In genomic region chr16:11321662-11322061, GRCh38 we compare ENCODE assay signal across 23 cellular contexts. TPM values are rescaled to one million over a fixed set of nuclear protein-coding genes. Genes with fewer than 3 reads are reported as not detected.
DNase-seq lines count a peak whose midpoint lies in the region; ATAC-seq, FAIRE-seq and TF ChIP-seq lines count a peak whose summit lies in the region.
"Had no signal": no experiment of that assay in that cellular context is flagged by ENCODE, and none has a peak within 500 bp of the region (broad histone marks: within the 10 kb centered on the region; RNA-seq: fewer than 3 reads in every experiment).

No MANE protein-coding gene starts in this region.

- no peaks in the 10 kb centered on the region for H3K9me1 ChIP-seq in K562 (ENCODE audit: control insufficient read depth, insufficient read depth, low read length)

- no peak overlapping the region for H3K9ac ChIP-seq in K562 (ENCODE audit: insufficient read depth in 1 of 2, low read depth in 2 of 2, low read length in 2 of 2)
- H3K9ac ChIP-seq: GM23248, KMS-11 had no signal

- no peak for TF ChIP-seq CTCF in K562 (IDR thresholded peaks at IDR 0.05 in 2 of 3, conservative IDR thresholded peaks at IDR 0.05 in 1 of 3; ENCODE audit: insufficient read depth in 2 of 3, low read depth in 1 of 3, low read length in 3 of 3)

- no peaks in the 10 kb centered on the region for H3K79me2 ChIP-seq in K562 (ENCODE audit: control insufficient read depth, insufficient read depth, low read length)

- BruUV-seq in K562 (replicated peaks; lab: Mats Ljungman, UMichigan), result no TSS peak

- ATAC-seq in K562, result no peak
- ATAC-seq: GM12878, HCT116 had no signal

- H3K36me3 ChIP-seq in K562 (ENCODE audit: control insufficient read depth, insufficient read depth, low read length), result no peaks in the 10 kb centered on the region
- H3K36me3 ChIP-seq: BE2C had no signal

- no peak for TF ChIP-seq RAD21 in K562 (CRISPR knock-in tag; conservative IDR thresholded peaks at IDR 0.05 in 1 of 2, IDR thresholded peaks at IDR 0.05 in 1 of 2)

- no peak for TF ChIP-seq EP300 in K562 (IDR thresholded peaks at IDR 0.05; ENCODE audit: low read length)

- TF ChIP-seq POLR2A in GM12891 (IDR thresholded peaks at IDR 0.05; ENCODE audit: low read depth, low read length), result no peak
- no peak for TF ChIP-seq POLR2A in K562 (conservative IDR thresholded peaks at IDR 0.05)

- H3K9me3 ChIP-seq in K562 (replicated peaks; ENCODE audit: control insufficient read depth, insufficient read depth, low read depth, low read length), result peaks cover 2% of the 10 kb centered on the region; the same call in 1 of the 2 replicates
- H3K9me3 ChIP-seq: BE2C had no signal

- no peak overlapping the region for H2AFZ ChIP-seq in K562 (ENCODE audit: low read depth, low read length)
- H2AFZ ChIP-seq: GM23248 had no signal

- 25% methylated on average over 5 of the region's 5 CpGs for WGBS in K562 (ENCODE audit: insufficient coverage, low coverage, missing lambda C conversion rate)

- peaks cover 0 to 3% of the 10 kb centered on the region in 2 experiments; a peak in 2 of 5 replicates for H3K4me1 ChIP-seq in K562 (replicated peaks in 1 of 2; ENCODE audit: control insufficient read depth in 2 of 2, insufficient read depth in 2 of 2, low read length in 2 of 2)
- H3K4me1 ChIP-seq: BE2C had no signal

- DNase-seq in GM12891 (ENCODE audit: insufficient read length, low spot score), result no peak
- DNase-seq in K562 (ENCODE audit: extremely low read depth in 1 of 4, low spot score in 3 of 4), result no peak
- no peak for DNase-seq in stimulated activated CD4-positive, alpha-beta T cell treated with anti-CD3 and anti-CD28 coated beads, Interleukin-4, amount 100 ng/mL, for 4 hours
- DNase-seq in LoVo (ENCODE audit: low spot score), result no peak
- DNase-seq: ACHN; BE2C; C1 segment of cervical spinal cord; CD4-positive, CD25-positive, alpha-beta regulatory T cell; CD8-positive, alpha-beta memory T cell; COR-L47; DMS 273 treated with DMSO at 0.1 percent for 48 hours; DMS53; DND-41; EL; GM23248; HFFc6 had no signal

- H3K4me3 ChIP-seq in K562, result no peak overlapping the region
- H3K4me3 ChIP-seq: GM12878, GM23248 had no signal

- intact Hi-C loops in K562 (cut with micrococcal nuclease), result no loop called here

- FAIRE-seq in GM12891 (lab: Jason Lieb, UNC), result peak; percentile 91
- no peak for FAIRE-seq in K562 (lab: Jason Lieb, UNC)
- FAIRE-seq: GM12878, GM19239, H54 had no signal

- POLR2A ChIA-PET in K562 (lab: Yijun Ruan, JAX), result no interaction called here

- no peaks in the 10 kb centered on the region for H4K20me1 ChIP-seq in K562 (replicated peaks; ENCODE audit: control insufficient read depth, insufficient read depth, low read length)

- in situ Hi-C loops in K562 (cut with MboI), result no loop called here

- no peak overlapping the region for H3K27ac ChIP-seq in K562 (ENCODE audit: extremely low read depth, low read depth, low read length)
- H3K27ac ChIP-seq: GM23248, KMS-11 had no signal

- CTCF ChIA-PET in K562 (lab: Yijun Ruan, JAX; ENCODE audit: low intra/inter-chr PET ratio), result no interaction called here

- no peak overlapping the region for H3K4me2 ChIP-seq in K562 (ENCODE audit: insufficient read depth, low read length)
- H3K4me2 ChIP-seq: KMS-11 had no signal

- H3K27me3 ChIP-seq in K562 (ENCODE audit: control insufficient read depth in 2 of 2, insufficient read depth in 2 of 2, low read length in 2 of 2), result peaks cover under 1 to 15% of the 10 kb centered on the region in 2 experiments; a peak in 4 of 5 replicates
- H3K27me3 ChIP-seq: BE2C had no signal

RNA-seq across cellular contexts. Expression of gene RMI2, which starts 23.6 kb away (rescaled TPM):
- 39.3 TPM for polyA plus RNA-seq in GM12891 (2012; ENCODE audit: low read depth, missing spikeins)
- total RNA-seq in K562 (2011; cell fraction: chromatin; rRNA removed; ENCODE audit: low replicate concordance), result 15.0 and 19.5 TPM in 2 replicates
- 8.7 and 9.6 TPM in 2 replicates for total RNA-seq in K562 (2011; cell fraction: nucleolus; rRNA removed)
- total RNA-seq in K562 (2011; cell fraction: nucleoplasm; rRNA removed), result 13.8 and 19.5 TPM in 2 replicates
- 23.2 and 35.2 TPM in 2 replicates for total RNA-seq in K562 (2014; rRNA removed)
- 32.6 and 39.9 TPM in 2 replicates for total RNA-seq in K562 (2014; rRNA removed; fragmentation: Illumina TruSeq; extraction: Trizol)
- total RNA-seq in K562 (2015; rRNA removed; fragmentation: Illumina TruSeq; extraction: Trizol), result 16.1 and 16.4 TPM in 2 replicates
- total RNA-seq in K562 (2021), result 33.7 and 38.8 TPM in 2 replicates
- polyA plus RNA-seq in K562 (2011; rRNA removed), result 27.4 and 35.0 TPM in 2 replicates
- polyA plus RNA-seq in K562 (2011; cell fraction: cytosol; rRNA removed), result 12.1 and 25.8 TPM in 2 replicates
- polyA plus RNA-seq in K562 (2011; cell fraction: nucleus; rRNA removed), result 9.6 and 15.0 TPM in 2 replicates
- 37.1 and 50.2 TPM in 2 replicates for polyA plus RNA-seq in K562 (2012)
- polyA plus RNA-seq in K562 (2014; fragmentation: Illumina TruSeq; extraction: Trizol), result 43.4 and 48.8 TPM in 2 replicates
- 10 to 100 TPM in 1 of 2 experiments, 1 to 10 TPM in 1; 8.0 to 10.3 TPM for polyA plus RNA-seq in K562 (2014; fragmentation: Nextera tagmentation; extraction: Ambion mirVana)
- 32.5 and 36.9 TPM in 2 replicates for polyA plus RNA-seq in K562 (2014; rRNA removed)
- polyA minus RNA-seq in K562 (2011; rRNA and poly(A)+ RNA removed), result 18.2 and 19.3 TPM in 2 replicates
- polyA minus RNA-seq in K562 (2011; cell fraction: cytosol; rRNA and poly(A)+ RNA removed), result 7.6 and 8.6 TPM in 2 replicates
- 3.9 and 8.6 TPM in 2 replicates for polyA minus RNA-seq in K562 (2011; cell fraction: nucleus; rRNA and poly(A)+ RNA removed)

RNA-seq across cellular contexts. Expression of gene PRM1, which starts 40.5 kb away (rescaled TPM):
- polyA plus RNA-seq in GM12891 (2012; ENCODE audit: low read depth, missing spikeins), result not detected
- total RNA-seq in K562 (2011; cell fraction: chromatin; rRNA removed; ENCODE audit: low replicate concordance), result not detected in 2 replicates
- total RNA-seq in K562 (2011; cell fraction: nucleolus; rRNA removed), result not detected in 2 replicates
- total RNA-seq in K562 (2011; cell fraction: nucleoplasm; rRNA removed), result not detected in 2 replicates
- not detected in 2 replicates for total RNA-seq in K562 (2014; rRNA removed)
- not detected in 2 replicates for total RNA-seq in K562 (2014; rRNA removed; fragmentation: Illumina TruSeq; extraction: Trizol)
- total RNA-seq in K562 (2015; rRNA removed; fragmentation: Illumina TruSeq; extraction: Trizol), result not detected in 2 replicates
- not detected in 2 replicates for total RNA-seq in K562 (2021)
- polyA plus RNA-seq in K562 (2011; rRNA removed), result not detected in 2 replicates
- polyA plus RNA-seq in K562 (2011; cell fraction: cytosol; rRNA removed), result not detected in 2 replicates
- not detected in 2 replicates for polyA plus RNA-seq in K562 (2011; cell fraction: nucleus; rRNA removed)
- not detected in 2 replicates for polyA plus RNA-seq in K562 (2012)
- polyA plus RNA-seq in K562 (2014; fragmentation: Illumina TruSeq; extraction: Trizol), result not detected in 2 replicates
- polyA plus RNA-seq in K562 (2014; fragmentation: Nextera tagmentation; extraction: Ambion mirVana), result not detected
- not detected in 2 replicates for polyA plus RNA-seq in K562 (2014; rRNA removed)
- not detected in 2 replicates for polyA minus RNA-seq in K562 (2011; rRNA and poly(A)+ RNA removed)
- polyA minus RNA-seq in K562 (2011; cell fraction: cytosol; rRNA and poly(A)+ RNA removed), result not detected in 2 replicates
- polyA minus RNA-seq in K562 (2011; cell fraction: nucleus; rRNA and poly(A)+ RNA removed), result not detected in 2 replicates
- total RNA-seq: A172; CD4-positive, CD25-positive, alpha-beta regulatory T cell; CD8-positive, alpha-beta memory T cell; G401; GM12878; GM23248; HFFc6 had no signal
- polyA plus RNA-seq: CD4-positive, CD25-positive, alpha-beta regulatory T cell; CD8-positive, alpha-beta memory T cell; GM23248 had no signal

RNA-seq across cellular contexts. Expression of gene PRM2, which starts 45.4 kb away (rescaled TPM):
- not detected for polyA plus RNA-seq in GM12891 (2012; ENCODE audit: low read depth, missing spikeins)
- not detected in 2 replicates for total RNA-seq in K562 (2011; cell fraction: chromatin; rRNA removed; ENCODE audit: low replicate concordance)
- total RNA-seq in K562 (2011; cell fraction: nucleolus; rRNA removed), result not detected in 2 replicates
- total RNA-seq in K562 (2011; cell fraction: nucleoplasm; rRNA removed), result not detected in 2 replicates
- total RNA-seq in K562 (2014; rRNA removed) (not detected in 2 replicates), K562 (2014; rRNA removed; fragmentation: Illumina TruSeq; extraction: Trizol) (not detected in 2 replicates), K562 (2015; rRNA removed; fragmentation: Illumina TruSeq; extraction: Trizol) (not detected in 2 replicates), K562 (2021) (not detected in 2 replicates)
- polyA plus RNA-seq in K562 (2011; rRNA removed) (not detected in 2 replicates), K562 (2014; fragmentation: Illumina TruSeq; extraction: Trizol) (not detected in 2 replicates), K562 (2014; fragmentation: Nextera tagmentation; extraction: Ambion mirVana) (not detected), K562 (2014; rRNA removed) (not detected in 2 replicates)
- polyA plus RNA-seq in K562 (2011; cell fraction: cytosol; rRNA removed), result not detected in 2 replicates
- polyA plus RNA-seq in K562 (2011; cell fraction: nucleus; rRNA removed), result not detected in 2 replicates
- not detected in 2 replicates for polyA plus RNA-seq in K562 (2012)
- not detected in 2 replicates for polyA minus RNA-seq in K562 (2011; rRNA and poly(A)+ RNA removed)
- polyA minus RNA-seq in K562 (2011; cell fraction: cytosol; rRNA and poly(A)+ RNA removed), result not detected in 2 replicates
- polyA minus RNA-seq in K562 (2011; cell fraction: nucleus; rRNA and poly(A)+ RNA removed), result not detected in 2 replicates
- total RNA-seq: A172; CD4-positive, CD25-positive, alpha-beta regulatory T cell; CD8-positive, alpha-beta memory T cell; G401; GM12878; GM23248; HFFc6 had no signal
- polyA plus RNA-seq: CD4-positive, CD25-positive, alpha-beta regulatory T cell; CD8-positive, alpha-beta memory T cell; GM12878; GM23248 had no signal

RNA-seq across cellular contexts. Expression of gene PRM3, which starts 48.2 kb away (rescaled TPM):
- polyA plus RNA-seq in GM12891 (2012; ENCODE audit: low read depth, missing spikeins), result not detected
- total RNA-seq in K562 (2011; cell fraction: chromatin; rRNA removed; ENCODE audit: low replicate concordance), result not detected in 2 replicates
- total RNA-seq in K562 (2011; cell fraction: nucleolus; rRNA removed), result not detected in 2 replicates
- not detected in 2 replicates for total RNA-seq in K562 (2011; cell fraction: nucleoplasm; rRNA removed)
- total RNA-seq in K562 (2014; rRNA removed) (not detected in 2 replicates), K562 (2014; rRNA removed; fragmentation: Illumina TruSeq; extraction: Trizol) (not detected in 2 replicates), K562 (2015; rRNA removed; fragmentation: Illumina TruSeq; extraction: Trizol) (not detected in 2 replicates), K562 (2021) (not detected in 2 replicates)
- polyA plus RNA-seq in K562 (2011; rRNA removed) (not detected in 2 replicates), K562 (2014; fragmentation: Illumina TruSeq; extraction: Trizol) (not detected in 2 replicates), K562 (2014; fragmentation: Nextera tagmentation; extraction: Ambion mirVana) (not detected), K562 (2014; rRNA removed) (not detected in 2 replicates)
- not detected in 2 replicates for polyA plus RNA-seq in K562 (2011; cell fraction: cytosol; rRNA removed)
- polyA plus RNA-seq in K562 (2011; cell fraction: nucleus; rRNA removed), result not detected in 2 replicates
- polyA plus RNA-seq in K562 (2012), result not detected in 2 replicates
- polyA minus RNA-seq in K562 (2011; rRNA and poly(A)+ RNA removed), result not detected in 2 replicates
- not detected in 2 replicates for polyA minus RNA-seq in K562 (2011; cell fraction: cytosol; rRNA and poly(A)+ RNA removed)
- not detected in 2 replicates for polyA minus RNA-seq in K562 (2011; cell fraction: nucleus; rRNA and poly(A)+ RNA removed)
- total RNA-seq: A172; CD4-positive, CD25-positive, alpha-beta regulatory T cell; CD8-positive, alpha-beta memory T cell; G401; GM12878; GM23248; HFFc6 had no signal
- polyA plus RNA-seq: CD4-positive, CD25-positive, alpha-beta regulatory T cell; CD8-positive, alpha-beta memory T cell; GM12878; GM23248 had no signal

RNA-seq across cellular contexts. Expression of gene TNP2, which starts 52.5 kb away (rescaled TPM):
- polyA plus RNA-seq in GM12891 (2012; ENCODE audit: low read depth, missing spikeins), result not detected
- total RNA-seq in K562 (2011; cell fraction: chromatin; rRNA removed; ENCODE audit: low replicate concordance), result not detected in 2 replicates
- not detected in 2 replicates for total RNA-seq in K562 (2011; cell fraction: nucleolus; rRNA removed)
- not detected in 2 replicates for total RNA-seq in K562 (2011; cell fraction: nucleoplasm; rRNA removed)
- total RNA-seq in K562 (2014; rRNA removed), result not detected in 2 replicates
- total RNA-seq in K562 (2014; rRNA removed; fragmentation: Illumina TruSeq; extraction: Trizol), result not detected in 2 replicates
- total RNA-seq in K562 (2015; rRNA removed; fragmentation: Illumina TruSeq; extraction: Trizol), result not detected in 2 replicates
- total RNA-seq in K562 (2021), result not detected in 2 replicates
- not detected in 2 replicates for polyA plus RNA-seq in K562 (2011; rRNA removed)
- not detected in 2 replicates for polyA plus RNA-seq in K562 (2011; cell fraction: cytosol; rRNA removed)
- not detected in 2 replicates for polyA plus RNA-seq in K562 (2011; cell fraction: nucleus; rRNA removed)
- not detected in 2 replicates for polyA plus RNA-seq in K562 (2012)
- not detected in 2 replicates for polyA plus RNA-seq in K562 (2014; fragmentation: Illumina TruSeq; extraction: Trizol)
- polyA plus RNA-seq in K562 (2014; fragmentation: Nextera tagmentation; extraction: Ambion mirVana), result not detected
- polyA plus RNA-seq in K562 (2014; rRNA removed), result not detected in 2 replicates
- not detected in 2 replicates for polyA minus RNA-seq in K562 (2011; rRNA and poly(A)+ RNA removed)
- not detected in 2 replicates for polyA minus RNA-seq in K562 (2011; cell fraction: cytosol; rRNA and poly(A)+ RNA removed)
- not detected in 2 replicates for polyA minus RNA-seq in K562 (2011; cell fraction: nucleus; rRNA and poly(A)+ RNA removed)
- total RNA-seq: A172; CD4-positive, CD25-positive, alpha-beta regulatory T cell; CD8-positive, alpha-beta memory T cell; G401; GM12878; GM23248; HFFc6 had no signal
- polyA plus RNA-seq: CD4-positive, CD25-positive, alpha-beta regulatory T cell; CD8-positive, alpha-beta memory T cell; GM12878; GM23248 had no signal
